Comparison of ENCODE assay signal across 8 cellular contexts in the genomic region with DNA sequence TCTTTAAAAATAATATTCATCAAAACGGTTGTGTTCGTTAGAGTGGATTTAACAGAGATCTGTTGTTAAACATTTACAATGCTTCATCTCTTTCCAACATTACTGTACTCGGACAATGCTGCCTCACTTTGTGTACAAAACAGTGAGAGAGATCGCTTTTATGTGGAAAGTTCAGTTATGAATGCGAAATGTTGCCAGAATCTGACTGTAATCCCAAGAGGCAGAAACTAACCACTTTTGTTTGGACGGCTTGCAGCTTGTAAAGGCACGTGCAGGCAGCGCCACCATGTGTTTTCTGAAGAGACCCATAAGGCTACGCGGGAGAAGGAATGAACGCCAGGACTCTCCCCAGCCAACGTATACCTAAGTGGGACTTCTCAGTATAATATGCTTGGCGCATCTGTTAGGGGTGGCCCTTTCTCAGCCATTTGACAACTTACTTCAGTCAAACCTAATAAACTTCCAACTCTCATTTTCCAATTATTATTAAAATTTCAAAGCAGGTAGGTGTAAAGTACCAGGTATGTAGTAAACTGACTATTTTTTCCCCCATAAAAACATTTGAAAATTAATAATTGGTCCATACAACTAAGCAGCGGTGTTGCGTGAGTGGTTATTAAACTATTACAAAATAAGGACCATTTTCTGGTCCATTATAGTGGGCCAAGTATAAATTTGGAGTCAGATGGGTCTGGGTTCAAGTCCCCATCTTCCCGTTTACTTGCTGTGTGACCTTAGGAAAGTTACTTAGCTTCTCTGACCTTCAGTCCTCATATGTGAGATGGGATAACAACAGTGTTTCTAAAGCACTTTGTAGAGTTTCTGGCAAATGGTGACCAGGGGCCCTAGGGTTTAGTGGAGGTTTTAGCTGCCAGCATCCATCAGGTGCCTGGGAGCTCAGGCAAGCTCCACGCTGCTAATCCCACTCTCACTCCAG. TPM values are rescaled to one million over a fixed set of nuclear protein-coding genes. Genes with fewer than 3 reads are reported as not detected.
DNase-seq lines count a peak whose midpoint lies in the region; ATAC-seq and TF ChIP-seq lines count a peak whose summit lies in the region.

No MANE protein-coding gene starts in this region.

- POLR2A ChIA-PET in activated CD8-positive, alpha-beta T cell treated with anti-CD3 and anti-CD28 coated beads, Interleukin-2, amount 10 ng/mL, durations not matched to agents 7 days and 5 days (lab: Charles Lee) = no interaction called here

- peak; percentile 97 for DNase-seq in AG10803 (ENCODE audit: low read depth)
- peak; percentile 32 for DNase-seq in HK-2 (ENCODE audit: unreplicated experiment)
- peak; percentile 91 for DNase-seq in NCI-H748 (lab: John Stamatoyannopoulos, UW; ENCODE audit: unreplicated experiment)
- DNase-seq in activated CD8-positive, alpha-beta T cell treated with anti-CD3 and anti-CD28 coated beads, Interleukin-2, amount 10 ng/mL, durations not matched to agents 7 days and 5 days = peak; percentile 70
- peak; percentile 22 to 40 (median 27) for DNase-seq in effector memory CD8-positive, alpha-beta T cell
- DNase-seq in medulla oblongata (ENCODE audit: extremely low spot score) = peak; percentile 93
- peak; percentile 13 to 14 for DNase-seq in stimulated activated CD8-positive, alpha-beta memory T cell treated with anti-CD3 and anti-CD28 coated beads, Interleukin-4, amount 100 ng/mL, for 1 hour (ENCODE audit: low read depth in 2 of 2, low spot score in 1 of 2)

- H3K27ac Mint-ChIP-seq in activated CD8-positive, alpha-beta T cell treated with anti-CD3 and anti-CD28 coated beads, Interleukin-2, amount 10 ng/mL, durations not matched to agents 7 days and 5 days = no peak overlapping the region
- H3K27ac Mint-ChIP-seq in effector memory CD8-positive, alpha-beta T cell = no peak overlapping the region

- H3K9me3 Mint-ChIP-seq in activated CD8-positive, alpha-beta T cell treated with anti-CD3 and anti-CD28 coated beads, Interleukin-2, amount 10 ng/mL, durations not matched to agents 7 days and 5 days (ENCODE audit: insufficient read depth) = no peaks in the 10 kb centered on the region
- H3K9me3 Mint-ChIP-seq in effector memory CD8-positive, alpha-beta T cell = peaks cover 0 to 1% of the 10 kb centered on the region in 2 donors

- TF ChIP-seq CTCF in AG10803 (conservative IDR thresholded peaks at IDR 0.05; ENCODE audit: low read length) = peak; percentile 93

- no peak overlapping the region for H3K4me3 Mint-ChIP-seq in activated CD8-positive, alpha-beta T cell treated with anti-CD3 and anti-CD28 coated beads, Interleukin-2, amount 10 ng/mL, durations not matched to agents 7 days and 5 days
- H3K4me3 Mint-ChIP-seq in effector memory CD8-positive, alpha-beta T cell = no peak overlapping the region

- no peak overlapping the region for H3K4me3 ChIP-seq in AG10803 (ENCODE audit: low read length)

- H3K36me3 Mint-ChIP-seq in activated CD8-positive, alpha-beta T cell treated with anti-CD3 and anti-CD28 coated beads, Interleukin-2, amount 10 ng/mL, durations not matched to agents 7 days and 5 days (ENCODE audit: low read depth) = no peaks in the 10 kb centered on the region
- peaks cover 10% of the 10 kb centered on the region for H3K36me3 Mint-ChIP-seq in effector memory CD8-positive, alpha-beta T cell (ENCODE audit: insufficient read depth)

- peaks cover 26% of the 10 kb centered on the region for H3K27me3 Mint-ChIP-seq in activated CD8-positive, alpha-beta T cell treated with anti-CD3 and anti-CD28 coated beads, Interleukin-2, amount 10 ng/mL, durations not matched to agents 7 days and 5 days (ENCODE audit: low read depth)
- H3K27me3 Mint-ChIP-seq in effector memory CD8-positive, alpha-beta T cell = peaks cover 45 to 54% of the 10 kb centered on the region in 2 donors

- peaks cover 21% of the 10 kb centered on the region for H3K4me1 Mint-ChIP-seq in activated CD8-positive, alpha-beta T cell treated with anti-CD3 and anti-CD28 coated beads, Interleukin-2, amount 10 ng/mL, durations not matched to agents 7 days and 5 days (ENCODE audit: low read depth)
- H3K4me1 Mint-ChIP-seq in effector memory CD8-positive, alpha-beta T cell (ENCODE audit: low read depth in 2 of 2) = peaks cover 9 to 11% of the 10 kb centered on the region in 2 donors

- ATAC-seq in GM18870 (IDR thresholded peaks at IDR 0.05; ENCODE audit: unreplicated experiment) = peak; percentile 62
- ATAC-seq in activated CD8-positive, alpha-beta T cell treated with anti-CD3 and anti-CD28 coated beads, Interleukin-2, amount 10 ng/mL, durations not matched to agents 7 days and 5 days = peak; percentile 84
- peak; percentile 83 for ATAC-seq in effector memory CD8-positive, alpha-beta T cell (replicated peaks)

- CTCF ChIA-PET in activated CD8-positive, alpha-beta T cell treated with anti-CD3 and anti-CD28 coated beads, Interleukin-2, amount 10 ng/mL, durations not matched to agents 7 days and 5 days (lab: Charles Lee) = interaction anchor here (0.7 to 3.2 kb wide), 5 partner anchors 12 to 550 kb away, joined by 3 to 14 read pairs (median 3); no protein-coding TSS in a partner anchor

RNA-seq across cellular contexts. Expression of gene NAPG, which starts 5.6 kb away (rescaled TPM):
- 10 to 100 TPM; 31.1 to 31.5 TPM for total RNA-seq in activated CD8-positive, alpha-beta T cell treated with anti-CD3 and anti-CD28 coated beads, Interleukin-2, amount 10 ng/mL, durations not matched to agents 7 days and 5 days

Comparison
In these comparisons a context has a peak if more than half of its experiments do, and no peak if none do; other contexts are left out.
1. DNase-seq: peak in every context shown above with its lines; median percentile 97 in AG10803; 93 in medulla oblongata; 91 in NCI-H748; 70 in activated CD8-positive, alpha-beta T cell treated with anti-CD3 and anti-CD28 coated beads, Interleukin-2, amount 10 ng/mL, durations not matched to agents 7 days and 5 days; 32 in HK-2; 27 in effector memory CD8-positive, alpha-beta T cell; 14 in stimulated activated CD8-positive, alpha-beta memory T cell treated with anti-CD3 and anti-CD28 coated beads, Interleukin-4, amount 100 ng/mL, for 1 hour.